In the genomic region with DNA sequence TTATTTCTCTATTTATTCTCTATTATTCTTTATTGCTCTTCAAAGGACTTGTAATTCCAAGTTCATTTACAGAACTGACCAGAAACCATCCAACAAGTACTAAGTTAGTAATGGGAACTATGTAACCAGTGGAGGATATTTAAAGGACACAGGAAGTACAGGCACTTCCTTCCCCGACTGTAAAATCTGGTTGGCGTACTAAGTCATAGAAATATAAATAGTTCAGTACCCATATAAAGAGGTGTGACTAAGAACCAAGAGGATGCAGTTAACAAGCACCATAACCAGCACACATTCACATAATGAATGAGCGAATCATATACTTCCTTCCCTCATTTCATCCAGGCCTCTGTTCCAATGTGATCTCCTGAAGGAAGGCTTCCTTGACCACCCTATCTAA, we compare ENCODE assay signal across 11 cellular contexts. TPM values are rescaled to one million over a fixed set of nuclear protein-coding genes. Genes with fewer than 3 reads are reported as not detected.
DNase-seq lines count a peak whose midpoint lies in the region; ATAC-seq and TF ChIP-seq lines count a peak whose summit lies in the region.
"Had no signal": no experiment of that assay in that cellular context is flagged by ENCODE, and none has a peak within 500 bp of the region (broad histone marks: within the 10 kb centered on the region; RNA-seq: fewer than 3 reads in every experiment).

No MANE protein-coding gene starts in this region.

- peak overlapping the region; percentile 60 for H3K4me2 ChIP-seq in BLaER1

- CTCF ChIA-PET in activated CD4-positive, alpha-beta T cell treated with anti-CD3 and anti-CD28 coated beads, Interleukin-2, amount 10 ng/mL, durations not matched to agents 7 days and 5 days (lab: Charles Lee): interaction anchor here (1.2 kb wide), 1 partner anchor 11 kb away, joined by 3 read pairs; no protein-coding TSS in a partner anchor

- H4K20me1 ChIP-seq in BLaER1: peaks cover 11% of the 10 kb centered on the region

- no peak overlapping the region for H3K4me3 ChIP-seq in BLaER1
- H3K4me3 ChIP-seq in effector memory CD4-positive, alpha-beta T cell (ENCODE audit: insufficient read depth, low read depth, low read length, poor library complexity, severe bottlenecking): no peak overlapping the region

- no peak overlapping the region for H3K4me3 Mint-ChIP-seq in activated CD4-positive, alpha-beta T cell treated with anti-CD3 and anti-CD28 coated beads, Interleukin-2, amount 10 ng/mL, durations not matched to agents 7 days and 5 days
- H3K4me3 Mint-ChIP-seq in activated T-helper 1 cell treated with anti-CD3 and anti-CD28 coated beads, Interleukin-12 subunit alpha, Interleukin-12 subunit beta, Interleukin-2, Interleukin-4 antibody, amounts not matched to agents 30 ng/mL and 10 ng/mL and 1 ng/mL, durations not matched to agents 14 hours and 24 hours and 36 hours: no peak overlapping the region
- H3K4me3 Mint-ChIP-seq: activated CD4-positive, alpha-beta memory T cell treated with anti-CD3 and anti-CD28 coated beads, Interleukin-2, amount 10 ng/mL, durations not matched to agents 7 days and 5 days had no signal

- H3K4me1 ChIP-seq in BLaER1 (peaks cover 31% of the 10 kb centered on the region), foreskin keratinocyte (peaks cover 9% of the 10 kb centered on the region)
- no peaks in the 10 kb centered on the region for H3K4me1 ChIP-seq in effector memory CD4-positive, alpha-beta T cell (ENCODE audit: control insufficient read depth, insufficient read depth, low read length, poor library complexity, severe bottlenecking)

- peaks cover 18% of the 10 kb centered on the region for H3K9me3 ChIP-seq in BLaER1
- no peaks in the 10 kb centered on the region for H3K9me3 ChIP-seq in effector memory CD4-positive, alpha-beta T cell (ENCODE audit: control insufficient read depth, low read length)

- 0 out of 2 replicates have a peak overlapping the region, but pooled peaks have one; percentile 0 for H3K27ac ChIP-seq in BLaER1
- peak overlapping the region; percentile 27 for H3K27ac ChIP-seq in foreskin keratinocyte
- H3K27ac ChIP-seq in effector memory CD4-positive, alpha-beta T cell (ENCODE audit: insufficient read depth, low read length, poor library complexity, severe bottlenecking): no peak overlapping the region

- TF ChIP-seq CTCF in foreskin keratinocyte (conservative IDR thresholded peaks at IDR 0.05): no peak

- H3K9me3 Mint-ChIP-seq in activated CD4-positive, alpha-beta T cell treated with anti-CD3 and anti-CD28 coated beads, Interleukin-2, amount 10 ng/mL, durations not matched to agents 7 days and 5 days: no peaks in the 10 kb centered on the region
- H3K9me3 Mint-ChIP-seq in activated T-helper 1 cell treated with anti-CD3 and anti-CD28 coated beads, Interleukin-12 subunit alpha, Interleukin-12 subunit beta, Interleukin-2, Interleukin-4 antibody, amounts not matched to agents 30 ng/mL and 10 ng/mL and 1 ng/mL, durations not matched to agents 14 hours and 24 hours and 36 hours: no peaks in the 10 kb centered on the region

- H3K27me3 Mint-ChIP-seq in activated CD4-positive, alpha-beta T cell treated with anti-CD3 and anti-CD28 coated beads, Interleukin-2, amount 10 ng/mL, durations not matched to agents 7 days and 5 days: no peaks in the 10 kb centered on the region
- no peaks in the 10 kb centered on the region for H3K27me3 Mint-ChIP-seq in activated T-helper 1 cell treated with anti-CD3 and anti-CD28 coated beads, Interleukin-12 subunit alpha, Interleukin-12 subunit beta, Interleukin-2, Interleukin-4 antibody, amounts not matched to agents 30 ng/mL and 10 ng/mL and 1 ng/mL, durations not matched to agents 14 hours and 24 hours and 36 hours (ENCODE audit: insufficient read depth)
- H3K27me3 Mint-ChIP-seq: activated CD4-positive, alpha-beta memory T cell treated with anti-CD3 and anti-CD28 coated beads, Interleukin-2, amount 10 ng/mL, durations not matched to agents 7 days and 5 days had no signal

- POLR2A ChIA-PET in activated CD4-positive, alpha-beta T cell treated with anti-CD3 and anti-CD28 coated beads, Interleukin-2, amount 10 ng/mL, durations not matched to agents 7 days and 5 days (lab: Charles Lee): interaction anchor here (0.7 kb wide), 1 partner anchor 199 kb away, joined by 3 read pairs; no protein-coding TSS in a partner anchor

- no peaks in the 10 kb centered on the region for H3K36me3 ChIP-seq in BLaER1
- H3K36me3 ChIP-seq in effector memory CD4-positive, alpha-beta T cell (ENCODE audit: control insufficient read depth, insufficient read depth, low read length): no peaks in the 10 kb centered on the region

- ATAC-seq in HG02885 (IDR thresholded peaks at IDR 0.05; ENCODE audit: poor library complexity, unreplicated experiment) (peak; percentile 13), foreskin keratinocyte (no peak)

- H3K27me3 ChIP-seq in BLaER1: no peaks in the 10 kb centered on the region
- no peaks in the 10 kb centered on the region for H3K27me3 ChIP-seq in foreskin keratinocyte
- H3K27me3 ChIP-seq in effector memory CD4-positive, alpha-beta T cell (replicated peaks; ENCODE audit: control insufficient read depth, insufficient read depth, low read length, poor library complexity, severe bottlenecking): no peaks in the 10 kb centered on the region

- DNase-seq in RPMI7951 (ENCODE audit: low read depth): peak; percentile 62
- peak in 1 of 2 donors; percentile 68 for DNase-seq in foreskin keratinocyte
- DNase-seq in SK-N-DZ (ENCODE audit: low spot score): no peak
- DNase-seq in effector memory CD4-positive, alpha-beta T cell: no peak
- no peak for DNase-seq in activated CD4-positive, alpha-beta T cell treated with anti-CD3 and anti-CD28 coated beads, Interleukin-2, amount 10 ng/mL, durations not matched to agents 7 days and 5 days
- no peak for DNase-seq in activated T-helper 1 cell treated with anti-CD3 and anti-CD28 coated beads, Interleukin-12 subunit alpha, Interleukin-12 subunit beta, Interleukin-2, Interleukin-4 antibody, amounts not matched to agents 30 ng/mL and 10 ng/mL and 1 ng/mL, durations not matched to agents 14 hours and 24 hours and 36 hours (ENCODE audit: low spot score)
- DNase-seq: activated CD4-positive, alpha-beta memory T cell treated with anti-CD3 and anti-CD28 coated beads, Interleukin-2, amount 10 ng/mL, durations not matched to agents 7 days and 5 days; NCI-H2081 treated with DMSO at 0.1 percent for 48 hours; SHP77 had no signal

- peaks cover 37% of the 10 kb centered on the region for H3K4me1 Mint-ChIP-seq in activated CD4-positive, alpha-beta T cell treated with anti-CD3 and anti-CD28 coated beads, Interleukin-2, amount 10 ng/mL, durations not matched to agents 7 days and 5 days
- peaks cover 31% of the 10 kb centered on the region for H3K4me1 Mint-ChIP-seq in activated T-helper 1 cell treated with anti-CD3 and anti-CD28 coated beads, Interleukin-12 subunit alpha, Interleukin-12 subunit beta, Interleukin-2, Interleukin-4 antibody, amounts not matched to agents 30 ng/mL and 10 ng/mL and 1 ng/mL, durations not matched to agents 14 hours and 24 hours and 36 hours (ENCODE audit: low read depth)

- intact Hi-C loops in activated T-helper 1 cell treated with anti-CD3 and anti-CD28 coated beads, Interleukin-12 subunit alpha, Interleukin-12 subunit beta, Interleukin-2, Interleukin-4 antibody, amounts not matched to agents 30 ng/mL and 10 ng/mL and 1 ng/mL, durations not matched to agents 14 hours and 24 hours and 36 hours (cut with micrococcal nuclease): loop anchor here (5.0 to 10.0 kb wide), 2 partner anchors 472 to 915 kb away; no protein-coding TSS in a partner anchor

- H3K36me3 Mint-ChIP-seq in activated CD4-positive, alpha-beta T cell treated with anti-CD3 and anti-CD28 coated beads, Interleukin-2, amount 10 ng/mL, durations not matched to agents 7 days and 5 days (ENCODE audit: low read depth): peaks cover 8% of the 10 kb centered on the region
- no peaks in the 10 kb centered on the region for H3K36me3 Mint-ChIP-seq in activated T-helper 1 cell treated with anti-CD3 and anti-CD28 coated beads, Interleukin-12 subunit alpha, Interleukin-12 subunit beta, Interleukin-2, Interleukin-4 antibody, amounts not matched to agents 30 ng/mL and 10 ng/mL and 1 ng/mL, durations not matched to agents 14 hours and 24 hours and 36 hours (ENCODE audit: low read depth)

- H3K27ac Mint-ChIP-seq in activated CD4-positive, alpha-beta T cell treated with anti-CD3 and anti-CD28 coated beads, Interleukin-2, amount 10 ng/mL, durations not matched to agents 7 days and 5 days: no peak overlapping the region
- H3K27ac Mint-ChIP-seq in activated T-helper 1 cell treated with anti-CD3 and anti-CD28 coated beads, Interleukin-12 subunit alpha, Interleukin-12 subunit beta, Interleukin-2, Interleukin-4 antibody, amounts not matched to agents 30 ng/mL and 10 ng/mL and 1 ng/mL, durations not matched to agents 14 hours and 24 hours and 36 hours: no peak overlapping the region

- H3K9ac ChIP-seq in BLaER1: no peak overlapping the region

RNA-seq across cellular contexts. Expression of a gene that starts 3.6 kb away (rescaled TPM):
- 194 and 210 TPM in 2 replicates for total RNA-seq in RPMI7951 (2014; rRNA removed; shearing (Covaris generic))
- total RNA-seq in foreskin keratinocyte: 176 and 190 TPM in 2 replicates
- polyA plus RNA-seq in foreskin keratinocyte: 39.3 and 56.1 TPM in 2 replicates
- polyA plus RNA-seq in SK-N-DZ (2014; cell fraction: cytosol; rRNA removed): 134 and 144 TPM in 2 replicates
- polyA plus RNA-seq in SK-N-DZ (2014; cell fraction: nucleus; rRNA removed): 62.7 and 70.4 TPM in 2 replicates
- 100 to 1,000 TPM in 1 of 2 experiments, 10 to 100 TPM in 1; 83.7 to 101 TPM for total RNA-seq in activated CD4-positive, alpha-beta T cell treated with anti-CD3 and anti-CD28 coated beads, Interleukin-2, amount 10 ng/mL, durations not matched to agents 7 days and 5 days
- total RNA-seq in activated T-helper 1 cell treated with anti-CD3 and anti-CD28 coated beads, Interleukin-12 subunit alpha, Interleukin-12 subunit beta, Interleukin-2, Interleukin-4 antibody, amounts not matched to agents 30 ng/mL and 10 ng/mL and 1 ng/mL, durations not matched to agents 14 hours and 24 hours and 36 hours: 137 and 147 TPM in 2 replicates
